8 cellular contexts compared by ENCODE assay signal in genomic region chr3:45659661-45660566, GRCh38. TPM values are rescaled to one million over a fixed set of nuclear protein-coding genes. Genes with fewer than 3 reads are reported as not detected.
DNase-seq lines count a peak whose midpoint lies in the region; ATAC-seq and TF ChIP-seq lines count a peak whose summit lies in the region.

No MANE protein-coding gene starts in this region.

- in situ Hi-C loops in HAP-1 (cut with MboI; ENCODE audit: low sequenced_read_pairs) = loop anchor here (5.0 to 25.0 kb wide), 3 partner anchors 145 to 623 kb away; no protein-coding TSS in a partner anchor

- TF ChIP-seq POLR2A in body of pancreas (IDR thresholded peaks at IDR 0.05) (no peak), spleen (IDR thresholded peaks at IDR 0.05) (no peak)

- H3K4me3 ChIP-seq in HAP-1 (no peak overlapping the region), body of pancreas (no peak overlapping the region), spleen (no peak overlapping the region)

- DNase-seq in CD1c-positive myeloid dendritic cell (ENCODE audit: extremely low spot score) (peak; percentile 69), HAP-1 (ENCODE audit: low spot score in 2 of 2) (peak; percentile 52 to 83), SHP77 treated with DMSO at 0.1 percent for 48 hours (lab: John Stamatoyannopoulos, UW) (peak; percentile 15), body of pancreas (peak; percentile 72 to 84 (median 76)), iPS-NIHi11 (ENCODE audit: low spot score) (peak; percentile 80), spleen (peak; percentile 82)

- TF ChIP-seq CTCF in body of pancreas (IDR thresholded peaks at IDR 0.05) = peak; percentile 85 to 95 (median 86)
- peak; percentile 7 to 90 (median 82) for TF ChIP-seq CTCF in spleen (IDR thresholded peaks at IDR 0.05 in 8 of 11, conservative IDR thresholded peaks at IDR 0.05 in 3 of 11)

- WGBS in body of pancreas, 2 donors = 58 to 61% methylated on average over 19 of the region's 19 CpGs
- 63 to 73% (median 65%) methylated on average over 19 of the region's 19 CpGs for WGBS in spleen, 5 donors

- H3K36me3 ChIP-seq in HAP-1 (replicated peaks) (no peaks in the 10 kb centered on the region), body of pancreas (replicated peaks in 1 of 2; ENCODE audit: insufficient read depth in 1 of 2, low read depth in 2 of 2) (no peaks in the 10 kb centered on the region), spleen (peaks cover 0 to 8% (median 0%) of the 10 kb centered on the region in 6 donors)

- ATAC-seq in body of pancreas (peak; percentile 73), HG02870 (IDR thresholded peaks at IDR 0.05; ENCODE audit: unreplicated experiment) (no peak), HG03045 (IDR thresholded peaks at IDR 0.05; ENCODE audit: unreplicated experiment) (no peak)

- intact Hi-C loops in body of pancreas (cut with DNase I) (loop anchor here (5.0 kb wide), 2 partner anchors 68 to 148 kb away; partner anchors contain the start of gene LIMD1), spleen (cut with DNase I; ENCODE audit: low total_unique reads) (loop anchor here (2.0 kb wide), 1 partner anchor 147 kb away; no protein-coding TSS in a partner anchor)

- H3K27me3 ChIP-seq in HAP-1 (ENCODE audit: low read depth) (no peaks in the 10 kb centered on the region), body of pancreas (no peaks in the 10 kb centered on the region), spleen (replicated peaks in 1 of 7) (no peaks in the 10 kb centered on the region)

- H3K27ac ChIP-seq in body of pancreas (no peak overlapping the region), spleen (no peak overlapping the region)

- H3K9me3 ChIP-seq in HAP-1 (no peaks in the 10 kb centered on the region), body of pancreas (no peaks in the 10 kb centered on the region), spleen (no peaks in the 10 kb centered on the region)

- H3K4me1 ChIP-seq in HAP-1 (peaks cover 4% of the 10 kb centered on the region; the same call in 1 of the 2 replicates), body of pancreas (peaks cover 11% of the 10 kb centered on the region), spleen (peaks cover 11 to 68% (median 40%) of the 10 kb centered on the region in 6 donors)

RNA-seq across cellular contexts. Expression of gene SACM1L, which starts 29.3 kb away (rescaled TPM):
- 10 to 100 TPM; 25.1 to 49.5 TPM for total RNA-seq in body of pancreas
- total RNA-seq in spleen = 10 to 100 TPM; 55.5 to 93.7 (median 67.5) TPM
- polyA plus RNA-seq in spleen = 10 to 100 TPM; 21.0 to 28.2 (median 27.9) TPM

Comparison
In these comparisons a context has a peak if more than half of its experiments do, and no peak if none do; other contexts are left out.
1. DNase-seq: peak in every context shown above with its lines; median percentile 82 in spleen; 80 in iPS-NIHi11; 76 in body of pancreas; 69 in CD1c-positive myeloid dendritic cell; 68 in HAP-1; 15 in SHP77 treated with DMSO at 0.1 percent for 48 hours.